Comparison of ENCODE assay signal across 16 cellular contexts in the genomic region with DNA sequence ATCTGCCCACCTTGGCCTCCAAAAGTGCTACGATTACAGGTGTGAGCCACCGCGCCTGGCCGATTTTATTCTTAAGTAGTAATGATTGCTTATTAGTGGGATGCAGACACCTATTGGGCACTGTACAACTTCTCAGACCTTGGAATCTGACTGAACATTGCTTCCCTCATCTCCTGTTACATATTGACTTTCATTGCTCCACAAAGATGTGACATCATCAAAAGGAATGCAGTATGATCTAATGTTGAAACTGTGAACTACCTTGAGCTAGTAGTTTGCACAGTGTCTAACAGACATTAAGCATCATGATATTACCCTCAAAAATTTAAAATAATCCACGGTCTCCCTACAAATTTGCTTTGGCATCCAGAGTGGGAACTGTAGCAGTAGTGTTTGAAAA.
DNase-seq lines count a peak whose midpoint lies in the region; ATAC-seq, FAIRE-seq and TF ChIP-seq lines count a peak whose summit lies in the region.
"Had no signal": no experiment of that assay in that cellular context is flagged by ENCODE, and none has a peak within 500 bp of the region (broad histone marks: within the 10 kb centered on the region; RNA-seq: fewer than 3 reads in every experiment).

No MANE protein-coding gene starts in this region.

- TF ChIP-seq CTCF in A549 (IDR thresholded peaks at IDR 0.05): no peak
- no peak for TF ChIP-seq CTCF in foreskin keratinocyte (conservative IDR thresholded peaks at IDR 0.05)
- TF ChIP-seq CTCF in GM10266 (IDR thresholded peaks at IDR 0.05; ENCODE audit: control insufficient read depth, insufficient read depth, low read depth, missing control alignments): no peak

- TF ChIP-seq EP300 in A549 (IDR thresholded peaks at IDR 0.05): no peak

- no peak for FAIRE-seq in A549 (lab: Jason Lieb, UNC)

- H3K9me3 Mint-ChIP-seq in activated naive CD4-positive, alpha-beta T cell treated with anti-CD3 and anti-CD28 coated beads for 36 hours: no peaks in the 10 kb centered on the region
- H3K9me3 Mint-ChIP-seq: activated T-helper 17 cell treated with anti-CD3 and anti-CD28 coated beads, Interleukin-2, amount 50 U/mL, for 72 hours; effector memory CD8-positive, alpha-beta T cell had no signal

- peak; percentile 72 to 83; a peak in 5 of 6 replicates for ATAC-seq in A549
- ATAC-seq in foreskin keratinocyte: peak; percentile 40
- ATAC-seq: activated T-helper 17 cell treated with anti-CD3 and anti-CD28 coated beads, Interleukin-2, amount 50 U/mL, for 72 hours; effector memory CD8-positive, alpha-beta T cell had no signal

- no peak overlapping the region for H3K9ac ChIP-seq in adipocyte (ENCODE audit: low read length)

- H3K27me3 Mint-ChIP-seq in activated naive CD4-positive, alpha-beta T cell treated with anti-CD3 and anti-CD28 coated beads for 36 hours (ENCODE audit: low read depth): no peaks in the 10 kb centered on the region
- H3K27me3 Mint-ChIP-seq: activated T-helper 17 cell treated with anti-CD3 and anti-CD28 coated beads, Interleukin-2, amount 50 U/mL, for 72 hours had no signal

- no peak for TF ChIP-seq POLR2A in A549 (IDR thresholded peaks at IDR 0.05; ENCODE audit: low read length)

- intact Hi-C loops in activated naive CD4-positive, alpha-beta T cell treated with anti-CD3 and anti-CD28 coated beads for 36 hours (cut with micrococcal nuclease): no loop called here

- H3K36me3 ChIP-seq in adipocyte (ENCODE audit: control insufficient read depth, insufficient read depth, low read length, severe bottlenecking): no peaks in the 10 kb centered on the region
- H3K36me3 ChIP-seq: neutrophil, thoracic aorta had no signal

- no peaks in the 10 kb centered on the region for H3K36me3 Mint-ChIP-seq in activated naive CD4-positive, alpha-beta T cell treated with anti-CD3 and anti-CD28 coated beads for 36 hours (ENCODE audit: low read depth)
- H3K36me3 Mint-ChIP-seq: brain had no signal

- peak overlapping the region; percentile 39 for H3K4me2 ChIP-seq in A549

- H3K27ac Mint-ChIP-seq in activated naive CD4-positive, alpha-beta T cell treated with anti-CD3 and anti-CD28 coated beads for 36 hours: no peak overlapping the region
- H3K27ac Mint-ChIP-seq: activated T-helper 17 cell treated with anti-CD3 and anti-CD28 coated beads, Interleukin-2, amount 50 U/mL, for 72 hours; brain; effector memory CD8-positive, alpha-beta T cell had no signal

- peak overlapping the region; percentile 17 to 31; a peak in 2 of 6 replicates for H3K27ac ChIP-seq in A549
- no peak overlapping the region for H3K27ac ChIP-seq in foreskin keratinocyte
- H3K27ac ChIP-seq: neutrophil, thoracic aorta had no signal

- CTCF ChIA-PET in A549 (lab: Yijun Ruan, JAX): interaction anchor here (0.7 to 1.6 kb wide), 4 partner anchors 58 to 1368 kb away, joined by 3 to 5 read pairs (median 4); no protein-coding TSS in a partner anchor
- CTCF ChIA-PET in activated naive CD4-positive, alpha-beta T cell treated with anti-CD3 and anti-CD28 coated beads for 36 hours (lab: Charles Lee): no interaction called here

- TF ChIP-seq RAD21 in A549 (conservative IDR thresholded peaks at IDR 0.05 in 1 of 2, IDR thresholded peaks at IDR 0.05 in 1 of 2): no peak

- DNase-seq in A549 (ENCODE audit: low read depth in 1 of 2, low spot score in 1 of 2) (peak in 1 of 2 experiments; percentile 62), HS-27A (ENCODE audit: low read depth) (peak; percentile 75), adipocyte (ENCODE audit: low read depth) (peak; percentile 55), foreskin keratinocyte (peak; percentile 36 to 66), GM10266 (ENCODE audit: extremely low spot score) (no peak)
- no peak for DNase-seq in stimulated activated CD4-positive, alpha-beta T cell treated with anti-CD3 and anti-CD28 coated beads, Interleukin-4, amount 100 ng/mL, for 4 hours
- no peak for DNase-seq in activated CD4-positive, alpha-beta T cell treated with anti-CD3 and anti-CD28 coated beads for 4 hours
- no peak for DNase-seq in activated naive CD4-positive, alpha-beta T cell treated with anti-CD3 and anti-CD28 coated beads for 36 hours
- DNase-seq: effector memory CD8-positive, alpha-beta T cell; OCI-M1; stimulated activated CD4-positive, alpha-beta T cell treated with anti-CD3 and anti-CD28 coated beads, Interleukin-12 subunit alpha, Interleukin-12 subunit beta, amount 100 ng/mL, for 4 hours had no signal

- WGBS in A549 (ENCODE audit: missing lambda C conversion rate): 69% methylated on average over 5 of the region's 5 CpGs

- peaks cover 21% of the 10 kb centered on the region for H3K4me1 ChIP-seq in A549
- peaks cover 14% of the 10 kb centered on the region for H3K4me1 ChIP-seq in adipocyte (ENCODE audit: control insufficient read depth, insufficient read depth, low read length)
- peaks cover 3% of the 10 kb centered on the region for H3K4me1 ChIP-seq in foreskin keratinocyte

- peaks cover 3% of the 10 kb centered on the region for H3K27me3 ChIP-seq in adipocyte (replicated peaks; ENCODE audit: control insufficient read depth, insufficient read depth, low read length)
- H3K27me3 ChIP-seq in foreskin keratinocyte: peaks cover 10% of the 10 kb centered on the region

- POLR2A ChIA-PET in A549 (lab: Yijun Ruan, JAX): interaction anchor here (0.6 to 1.0 kb wide), 2 partner anchors 10 to 49 kb away, joined by 3 to 4 read pairs; no protein-coding TSS in a partner anchor

- H3K4me3 ChIP-seq in A549 (no peak overlapping the region), adipocyte (ENCODE audit: low read length) (no peak overlapping the region)
- H3K4me3 ChIP-seq: lung, thoracic aorta had no signal

- no peaks in the 10 kb centered on the region for H3K4me1 Mint-ChIP-seq in activated naive CD4-positive, alpha-beta T cell treated with anti-CD3 and anti-CD28 coated beads for 36 hours (ENCODE audit: low read depth)
- H3K4me1 Mint-ChIP-seq: activated T-helper 17 cell treated with anti-CD3 and anti-CD28 coated beads, Interleukin-2, amount 50 U/mL, for 72 hours; brain had no signal

- no peak overlapping the region for H3K4me3 Mint-ChIP-seq in activated naive CD4-positive, alpha-beta T cell treated with anti-CD3 and anti-CD28 coated beads for 36 hours
- H3K4me3 Mint-ChIP-seq: activated T-helper 17 cell treated with anti-CD3 and anti-CD28 coated beads, Interleukin-2, amount 50 U/mL, for 72 hours; brain; effector memory CD8-positive, alpha-beta T cell had no signal

- no peaks in the 10 kb centered on the region for H3K9me3 ChIP-seq in A549
- peaks cover 7% of the 10 kb centered on the region for H3K9me3 ChIP-seq in adipocyte (ENCODE audit: control insufficient read depth, low read length)
- H3K9me3 ChIP-seq: neutrophil, thoracic aorta had no signal

TF ChIP-seq in A549, 52 proteins besides CTCF, POLR2A, EP300 and RAD21:
- no peak for TF ChIP-seq FOSL2 (IDR thresholded peaks at IDR 0.05)
- TF ChIP-seq FOSL2 (CRISPR knock-in tag; IDR thresholded peaks at IDR 0.05): peak; percentile 68
- no peak for TF ChIP-seq FOSB (CRISPR knock-in tag; IDR thresholded peaks at IDR 0.05)
- 0 out of 2 replicates have a peak, but pooled peaks have one; percentile 35 for TF ChIP-seq JUNB (IDR thresholded peaks at IDR 0.05)
- peak; percentile 44 to 70 for TF ChIP-seq CEBPB (IDR thresholded peaks at IDR 0.05)
- no peak for TF ChIP-seq BHLHE40 (IDR thresholded peaks at IDR 0.05; ENCODE audit: low read depth, low read length)
- TF ChIP-seq MAFK (IDR thresholded peaks at IDR 0.05; ENCODE audit: partially characterized antibody): no peak
- TF ChIP-seq MYC (IDR thresholded peaks at IDR 0.05; ENCODE audit: borderline replicate concordance, low read length): no peak
TF ChIP-seq in A549: peak in this region for 3.

Comparison
In these comparisons a context has a peak if more than half of its experiments do, and no peak if none do; other contexts are left out.
1. DNase-seq: peak in HS-27A (single experiment), adipocyte (single experiment) and foreskin keratinocyte (2 of 2); none in GM10266 (single experiment), stimulated activated CD4-positive, alpha-beta T cell treated with anti-CD3 and anti-CD28 coated beads, Interleukin-4, amount 100 ng/mL, for 4 hours (0 of 2), activated CD4-positive, alpha-beta T cell treated with anti-CD3 and anti-CD28 coated beads for 4 hours (0 of 2) and activated naive CD4-positive, alpha-beta T cell treated with anti-CD3 and anti-CD28 coated beads for 36 hours (single experiment).